ENCODE assay signal across 10 cellular contexts in genomic region chrX:79161655-79162054, GRCh38. TPM values are rescaled to one million over a fixed set of nuclear protein-coding genes. Genes with fewer than 3 reads are reported as not detected.
A peak's percentile ranks its signal among the peaks of the same experiment; 100 is the strongest.
DNase-seq lines count a peak whose midpoint lies in the region; ATAC-seq and TF ChIP-seq lines count a peak whose summit lies in the region.
"Had no signal": no experiment of that assay in that cellular context is flagged by ENCODE, and none has a peak within 500 bp of the region (broad histone marks: within the 10 kb centered on the region; RNA-seq: fewer than 3 reads in every experiment).

No MANE protein-coding gene starts in this region.

- no peak overlapping the region for H3K4me3 Mint-ChIP-seq in WTC11

- intact Hi-C loops in esophagus muscularis mucosa (cut with DNase I) = no loop called here

- TF ChIP-seq EP300 in tibial nerve (IDR thresholded peaks at IDR 0.05) = no peak
- no peak for TF ChIP-seq EP300 in esophagus muscularis mucosa (IDR thresholded peaks at IDR 0.05)

- WGBS in tibial nerve, 2 donors = 50 to 56% methylated on average over 2 of the region's 2 CpGs
- 57% methylated on average over 2 of the region's 2 CpGs for whole genome bisulfite sequencing in esophagus muscularis mucosa

- no peak for TF ChIP-seq CTCF in GM10266 (IDR thresholded peaks at IDR 0.05; ENCODE audit: control insufficient read depth, insufficient read depth, low read depth, missing control alignments)
- TF ChIP-seq CTCF in tibial nerve (IDR thresholded peaks at IDR 0.05) = no peak
- no peak for TF ChIP-seq CTCF in esophagus muscularis mucosa (IDR thresholded peaks at IDR 0.05)
- no peak for TF ChIP-seq CTCF in WTC11 (IDR thresholded peaks at IDR 0.05)

- H3K4me3 ChIP-seq in tibial nerve (no peak overlapping the region), esophagus muscularis mucosa (peak overlapping the region in 1 of 4 donors; percentile 33)
- H3K4me3 ChIP-seq: cardiac muscle cell had no signal

- H3K4me1 ChIP-seq in tibial nerve (no peaks in the 10 kb centered on the region), esophagus muscularis mucosa (no peaks in the 10 kb centered on the region)

- TF ChIP-seq POLR2A in tibial nerve (IDR thresholded peaks at IDR 0.05) = no peak
- TF ChIP-seq POLR2A in esophagus muscularis mucosa (IDR thresholded peaks at IDR 0.05; ENCODE audit: low read depth) = no peak

- no peak overlapping the region for H3K27ac Mint-ChIP-seq in WTC11

- H3K27me3 ChIP-seq in tibial nerve (no peaks in the 10 kb centered on the region), esophagus muscularis mucosa (no peaks in the 10 kb centered on the region)
- H3K27me3 ChIP-seq: cardiac muscle cell had no signal

- H3K27me3 Mint-ChIP-seq in WTC11 (ENCODE audit: low read depth) = no peaks in the 10 kb centered on the region

- no peaks in the 10 kb centered on the region for H3K36me3 ChIP-seq in tibial nerve
- no peaks in the 10 kb centered on the region for H3K36me3 ChIP-seq in esophagus muscularis mucosa
- H3K36me3 ChIP-seq: cardiac muscle cell had no signal

- POLR2A ChIA-PET in WTC11 (lab: Charles Lee) = no interaction called here

- H3K9me3 Mint-ChIP-seq in WTC11 = no peaks in the 10 kb centered on the region

- DNase-seq in GM10266 (ENCODE audit: extremely low spot score) = peak; percentile 17
- peak; percentile 19 for DNase-seq in activated gamma-delta T cell treated with anti-CD3 and anti-CD28 coated beads, Interleukin-2, amount 50 U/mL, for 16 hours (ENCODE audit: low read depth)
- DNase-seq in tibial nerve (ENCODE audit: low spot score in 2 of 2) = no peak
- DNase-seq in esophagus muscularis mucosa (ENCODE audit: extremely low spot score) = no peak
- no peak for DNase-seq in WTC11 (ENCODE audit: low spot score)
- DNase-seq in NCI-H1417 treated with DMSO at 0.1 percent for 48 hours (lab: John Stamatoyannopoulos, UW) = no peak

- H3K36me3 Mint-ChIP-seq in WTC11 = no peaks in the 10 kb centered on the region

- CTCF ChIA-PET in WTC11 (lab: Charles Lee) = no interaction called here

- H3K27ac ChIP-seq in tibial nerve = no peak overlapping the region
- H3K27ac ChIP-seq in esophagus muscularis mucosa (replicated peaks in 1 of 4) = no peak overlapping the region
- H3K27ac ChIP-seq: cardiac muscle cell, HL-60 had no signal

- no peaks in the 10 kb centered on the region for H3K9me3 ChIP-seq in tibial nerve
- H3K9me3 ChIP-seq in esophagus muscularis mucosa = no peaks in the 10 kb centered on the region

- ATAC-seq in GM19463 (IDR thresholded peaks at IDR 0.05; ENCODE audit: unreplicated experiment) (peak; percentile 87), HG03565 (IDR thresholded peaks at IDR 0.05; ENCODE audit: unreplicated experiment) (peak; percentile 86), WTC11 (no peak)

- H3K4me1 Mint-ChIP-seq in WTC11 = no peaks in the 10 kb centered on the region

TF ChIP-seq in WTC11, 78 proteins besides CTCF, POLR2A, EP300 and RAD21 (continues in another document):
- TF ChIP-seq SP1 (CRISPR knock-in tag; conservative IDR thresholded peaks at IDR 0.05) (no peak), ZNF317 (CRISPR knock-in tag; IDR thresholded peaks at IDR 0.05; ENCODE audit: borderline replicate concordance, low read depth) (no peak), AR (CRISPR knock-in tag; IDR thresholded peaks at IDR 0.05) (no peak), ATF6 (CRISPR knock-in tag; IDR thresholded peaks at IDR 0.05) (no peak), SOX15 (CRISPR knock-in tag; IDR thresholded peaks at IDR 0.05) (no peak), GTF2I (CRISPR knock-in tag; conservative IDR thresholded peaks at IDR 0.05) (no peak), KAT7 (CRISPR knock-in tag; IDR thresholded peaks at IDR 0.05; ENCODE audit: borderline replicate concordance) (no peak), RELA (CRISPR knock-in tag; IDR thresholded peaks at IDR 0.05; ENCODE audit: borderline replicate concordance) (no peak), PREB (CRISPR knock-in tag; IDR thresholded peaks at IDR 0.05; ENCODE audit: borderline replicate concordance) (no peak), ZNF219 (CRISPR knock-in tag; IDR thresholded peaks at IDR 0.05; ENCODE audit: borderline replicate concordance) (no peak), ETV6 (CRISPR knock-in tag; IDR thresholded peaks at IDR 0.05) (no peak), NR1H2 (CRISPR knock-in tag; IDR thresholded peaks at IDR 0.05) (no peak), ZSCAN18 (CRISPR knock-in tag; IDR thresholded peaks at IDR 0.05) (no peak), FOXP1 (CRISPR knock-in tag; IDR thresholded peaks at IDR 0.05; ENCODE audit: borderline replicate concordance) (no peak)

RNA-seq across cellular contexts. Expression of gene GPR174, which starts 17.2 kb away (rescaled TPM):
- total RNA-seq in tibial nerve = 1 to 10 TPM in 1 of 4 donors, under 1 TPM in 2, not detected in 1; 0.21 to 2.9 (median 0.90) TPM
- total RNA-seq in esophagus muscularis mucosa = under 1 TPM; under 0.01 to 0.66 (median 0.12) TPM
- 0.04 to 0.05 TPM in 2 of 3 replicates, not detected in the other for total RNA-seq in WTC11 (2021)
- total RNA-seq: cardiac muscle cell had no signal

Comparison
In these comparisons a context has a peak if more than half of its experiments do, and no peak if none do; other contexts are left out.
1. DNase-seq: peak in GM10266 (single experiment) and activated gamma-delta T cell treated with anti-CD3 and anti-CD28 coated beads, Interleukin-2, amount 50 U/mL, for 16 hours (single experiment); none in tibial nerve (0 of 2), esophagus muscularis mucosa (single experiment), WTC11 (single experiment) and NCI-H1417 treated with DMSO at 0.1 percent for 48 hours (single experiment).